Comparison of ENCODE assay signal across 9 cellular contexts in genomic region chr11:72072348-72072747, GRCh38. TPM values are rescaled to one million over a fixed set of nuclear protein-coding genes. Genes with fewer than 3 reads are reported as not detected.
A peak's percentile ranks its signal among the peaks of the same experiment; 100 is the strongest.
DNase-seq lines count a peak whose midpoint lies in the region; ATAC-seq and TF ChIP-seq lines count a peak whose summit lies in the region.
"Had no signal": no experiment of that assay in that cellular context is flagged by ENCODE, and none has a peak within 500 bp of the region (broad histone marks: within the 10 kb centered on the region; RNA-seq: fewer than 3 reads in every experiment).

No MANE protein-coding gene starts in this region.

- H3K27me3 ChIP-seq in DND-41 (ENCODE audit: insufficient read depth, low read length, poor library complexity) (no peaks in the 10 kb centered on the region), duodenal mucosa (ENCODE audit: control insufficient read depth in 1 of 2, insufficient read depth in 2 of 2, low read length in 2 of 2) (no peaks in the 10 kb centered on the region)

- no peaks in the 10 kb centered on the region for H3K27me3 Mint-ChIP-seq in osteocyte (ENCODE audit: unreplicated experiment)

- H3K4me2 ChIP-seq in DND-41 (ENCODE audit: insufficient read depth, low read length): no peak overlapping the region

- no peaks in the 10 kb centered on the region for H3K9me3 Mint-ChIP-seq in osteocyte (ENCODE audit: unreplicated experiment)

- peak overlapping the region; percentile 5 for H3K4me3 Mint-ChIP-seq in osteocyte (ENCODE audit: unreplicated experiment)

- peaks cover 53% of the 10 kb centered on the region for H4K20me1 ChIP-seq in DND-41 (ENCODE audit: insufficient read depth, low read length)

- peak; percentile 76 for ATAC-seq in DND-41 (ENCODE audit: insufficient read depth, low read depth)

- H2AFZ ChIP-seq in DND-41 (ENCODE audit: low read depth, low read length): no peak overlapping the region

- peaks cover 9% of the 10 kb centered on the region for H3K36me3 Mint-ChIP-seq in osteocyte (ENCODE audit: unreplicated experiment)

- H3K4me1 Mint-ChIP-seq in osteocyte (ENCODE audit: unreplicated experiment): peaks cover 43% of the 10 kb centered on the region

- H3K4me3 ChIP-seq in DND-41 (ENCODE audit: low read depth in 1 of 2, low read length in 2 of 2): no peak overlapping the region
- H3K4me3 ChIP-seq in duodenal mucosa (ENCODE audit: low read depth in 1 of 2, low read length in 2 of 2): no peak overlapping the region

- H3K36me3 ChIP-seq in DND-41 (ENCODE audit: insufficient read depth, low read length) (peaks cover 48% of the 10 kb centered on the region), duodenal mucosa (ENCODE audit: control insufficient read depth in 1 of 2, insufficient read depth in 2 of 2, low read length in 2 of 2) (peaks cover 0 to 6% of the 10 kb centered on the region in 2 donors)

- DNase-seq in DND-41: peak; percentile 13
- DNase-seq in NCI-H226: peak; percentile 78
- DNase-seq in osteocyte (ENCODE audit: extremely low spot score, unreplicated experiment): no peak
- DNase-seq in GM19238 (ENCODE audit: insufficient read length, low spot score): no peak
- DNase-seq in NCI-H187 treated with DMSO at 0.1 percent for 48 hours (lab: John Stamatoyannopoulos, UW): no peak
- no peak for DNase-seq in D341Med (ENCODE audit: low spot score)
- no peak for DNase-seq in SKM-1 treated with dmso at 0.1 percent for 144 hours (lab: John Stamatoyannopoulos, UW; ENCODE audit: unreplicated experiment)
- DNase-seq: NCI-H526 had no signal

- peak overlapping the region; percentile 86 for H3K27ac Mint-ChIP-seq in osteocyte (ENCODE audit: unreplicated experiment)

- peaks cover 98% of the 10 kb centered on the region for H3K79me2 ChIP-seq in DND-41 (ENCODE audit: insufficient read depth, low read length)

- H3K4me1 ChIP-seq in DND-41 (ENCODE audit: insufficient read depth, low read length) (peaks cover 8% of the 10 kb centered on the region), duodenal mucosa (ENCODE audit: control insufficient read depth in 1 of 2, insufficient read depth in 2 of 2, low read length in 2 of 2) (peaks cover 16 to 31% of the 10 kb centered on the region in 2 donors)

- TF ChIP-seq CTCF in DND-41 (IDR thresholded peaks at IDR 0.05; ENCODE audit: borderline replicate concordance, extremely low read depth, low read length, poor library complexity, severe bottlenecking): no peak
- TF ChIP-seq CTCF in osteocyte (IDR thresholded peaks at IDR 0.05): no peak

- H3K27ac ChIP-seq in DND-41 (ENCODE audit: low read length) (peak overlapping the region; percentile 28; the same call in 1 of the 2 replicates), duodenal mucosa (ENCODE audit: low read depth, low read length) (peak overlapping the region; percentile 7)

- H3K9me3 ChIP-seq in DND-41 (ENCODE audit: insufficient read depth, low read length, severe bottlenecking): no peaks in the 10 kb centered on the region
- H3K9me3 ChIP-seq in duodenal mucosa (ENCODE audit: control insufficient read depth in 1 of 2, low read length in 2 of 2): no peaks in the 10 kb centered on the region

- H3K9ac ChIP-seq in DND-41 (ENCODE audit: low read depth, low read length) (no peak overlapping the region), duodenal mucosa (ENCODE audit: low read depth in 1 of 2, low read length in 2 of 2) (no peak overlapping the region)

RNA-seq across cellular contexts. Expression of gene NUMA1, which starts 8.0 kb away (rescaled TPM):
- total RNA-seq in osteocyte: 238 and 247 TPM in 2 replicates

RNA-seq across cellular contexts. Expression of gene LRRC51, which starts 8.3 kb away (rescaled TPM):
- total RNA-seq in osteocyte: 9.1 and 10.9 TPM in 2 replicates

RNA-seq across cellular contexts. Expression of gene LAMTOR1, which starts 30.7 kb away (rescaled TPM):
- 95.4 and 96.8 TPM in 2 replicates for total RNA-seq in osteocyte

RNA-seq across cellular contexts. Expression of gene TOMT, which starts 33.4 kb away (rescaled TPM):
- not detected in 2 replicates for total RNA-seq in osteocyte

RNA-seq across cellular contexts. Expression of gene ANAPC15, which starts 40.1 kb away (rescaled TPM):
- 32.1 and 32.3 TPM in 2 replicates for total RNA-seq in osteocyte

Comparison
In these comparisons a context has a peak if more than half of its experiments do, and no peak if none do; other contexts are left out.
1. DNase-seq: peak in DND-41 (single experiment) and NCI-H226 (single experiment); none in osteocyte (single experiment), GM19238 (single experiment), NCI-H187 treated with DMSO at 0.1 percent for 48 hours (single experiment), D341Med (single experiment) and SKM-1 treated with dmso at 0.1 percent for 144 hours (single experiment).